In genomic region chr21:31803039-31804007, GRCh38 we compare ENCODE assay signal across 20 cellular contexts.
"Had no signal": no experiment of that assay in that cellular context is flagged by ENCODE, and none has a peak within 500 bp of the region (broad histone marks: within the 10 kb centered on the region; RNA-seq: fewer than 3 reads in every experiment).

No MANE protein-coding gene starts in this region.

- H3K36me3 ChIP-seq: ovary had no signal

- H3K4me3 Mint-ChIP-seq: activated CD4-positive, alpha-beta memory T cell treated with anti-CD3 and anti-CD28 coated beads, Interleukin-2, amount 10 ng/mL, durations not matched to agents 7 days and 5 days; activated naive CD8-positive, alpha-beta T cell; activated T-cell treated with anti-CD3 and anti-CD28 coated beads, Interleukin-2, amount 50 U/mL, for 24 hours; neural crest cell; stimulated activated naive CD8-positive, alpha-beta T cell treated with anti-CD3 and anti-CD28 coated beads, Interleukin-15, amount 100 ng/mL, for 72 hours; WTC11 had no signal

- H3K9me3 ChIP-seq: ovary, testis had no signal

- H3K4me1 Mint-ChIP-seq: activated CD4-positive, alpha-beta memory T cell treated with anti-CD3 and anti-CD28 coated beads, Interleukin-2, amount 10 ng/mL, durations not matched to agents 7 days and 5 days; stimulated activated naive CD8-positive, alpha-beta T cell treated with anti-CD3 and anti-CD28 coated beads, Interleukin-15, amount 100 ng/mL, for 72 hours had no signal

- FAIRE-seq: colon, endometrium, kidney, TTC549, urothelium cell line had no signal

- ATAC-seq: left ventricle myocardium superior; stimulated activated naive CD8-positive, alpha-beta T cell treated with anti-CD3 and anti-CD28 coated beads, Interleukin-15, amount 100 ng/mL, for 72 hours; WTC11 had no signal

- H3K4me1 ChIP-seq: testis had no signal

- H3K9me3 Mint-ChIP-seq: activated T-cell treated with anti-CD3 and anti-CD28 coated beads, Interleukin-2, amount 50 U/mL, for 24 hours had no signal

- H3K27ac Mint-ChIP-seq: activated CD4-positive, alpha-beta memory T cell treated with anti-CD3 and anti-CD28 coated beads, Interleukin-2, amount 10 ng/mL, durations not matched to agents 7 days and 5 days; activated naive CD8-positive, alpha-beta T cell; activated T-cell treated with anti-CD3 and anti-CD28 coated beads, Interleukin-2, amount 50 U/mL, for 24 hours; WTC11 had no signal

- DNase-seq: activated CD4-positive, alpha-beta memory T cell treated with anti-CD3 and anti-CD28 coated beads, Interleukin-2, amount 10 ng/mL, durations not matched to agents 7 days and 5 days; activated CD4-positive, alpha-beta T cell treated with anti-CD3 and anti-CD28 coated beads for 4 hours; activated gamma-delta T cell; activated T-cell treated with anti-CD3 and anti-CD28 coated beads, Interleukin-2, amount 50 U/mL, for 24 hours; amniotic stem cell; hippocampal formation; kidney; left ventricle myocardium superior; ovary; stimulated activated CD4-positive, alpha-beta T cell treated with anti-CD3 and anti-CD28 coated beads, Interleukin-1b, Interleukin-23, amount 100 ng/mL, for 48 hours; stimulated activated naive CD8-positive, alpha-beta T cell treated with anti-CD3 and anti-CD28 coated beads, Interleukin-15, amount 100 ng/mL, for 72 hours; T-helper 2 cell; testis had no signal

- H3K27ac ChIP-seq: ovary, testis had no signal

- H3K4me3 ChIP-seq: ovary, testis had no signal

- H3K36me3 Mint-ChIP-seq: activated naive CD8-positive, alpha-beta T cell; WTC11 had no signal

- H3K27me3 ChIP-seq: ovary, testis had no signal
